1 cellular context compared by ENCODE assay signal in genomic region chr2:237572742-237573101, GRCh38.
TF ChIP-seq lines count a peak whose summit lies in the region.

No MANE protein-coding gene starts in this region.

TF ChIP-seq in HepG2, 621 proteins besides CTCF, POLR2A, EP300 and RAD21:
- TF ChIP-seq NR2F6 (IDR thresholded peaks at IDR 0.05) (no peak), NR2F6 (CRISPR knock-in tag; IDR thresholded peaks at IDR 0.05) (0 out of 2 replicates have a peak, but pooled peaks have one; percentile 15), ZBED4 (CRISPR knock-in tag; IDR thresholded peaks at IDR 0.05; ENCODE audit: borderline replicate concordance) (no peak), E2F2 (CRISPR knock-in tag; IDR thresholded peaks at IDR 0.05; ENCODE audit: borderline replicate concordance) (no peak), ZNF512B (CRISPR knock-in tag; IDR thresholded peaks at IDR 0.05; ENCODE audit: borderline replicate concordance) (no peak), POLR2G (IDR thresholded peaks at IDR 0.05; ENCODE audit: low read depth, low read length) (peak; percentile 31), ZNF281 (CRISPR knock-in tag; IDR thresholded peaks at IDR 0.05; ENCODE audit: borderline replicate concordance) (peak; percentile 82), MAFK (conservative IDR thresholded peaks at IDR 0.05 in 1 of 2, IDR thresholded peaks at IDR 0.05 in 1 of 2; ENCODE audit: low read length in 2 of 2) (no peak), ZNF781 (CRISPR knock-in tag; IDR thresholded peaks at IDR 0.05; ENCODE audit: borderline replicate concordance, not compliant biosample characterization) (no peak), ONECUT2 (CRISPR knock-in tag; IDR thresholded peaks at IDR 0.05) (no peak)
